Comparison of ENCODE assay signal across 8 cellular contexts in genomic region chr15:51229907-51230328, GRCh38.
DNase-seq lines count a peak whose midpoint lies in the region; ATAC-seq and TF ChIP-seq lines count a peak whose summit lies in the region.

No MANE protein-coding gene starts in this region.

- H3K4me2 ChIP-seq in DOHH2 (ENCODE audit: low read length): no peak overlapping the region

- H3F3A ChIP-seq in DOHH2 (ENCODE audit: control insufficient read depth, insufficient read depth): no peaks in the 10 kb centered on the region

- no peak overlapping the region for H3K27ac Mint-ChIP-seq in activated naive CD8-positive, alpha-beta T cell treated with anti-CD3 and anti-CD28 coated beads, Interleukin-2, amount 50 U/mL, for 24 hours

- H4K20me1 ChIP-seq in DOHH2 (ENCODE audit: control insufficient read depth, insufficient read depth, low read depth, low read length): no peaks in the 10 kb centered on the region

- H3K9me3 ChIP-seq in DOHH2 (ENCODE audit: control insufficient read depth, insufficient read depth, low read length): no peaks in the 10 kb centered on the region

- no peaks in the 10 kb centered on the region for H3K9me3 Mint-ChIP-seq in activated naive CD8-positive, alpha-beta T cell treated with anti-CD3 and anti-CD28 coated beads, Interleukin-2, amount 50 U/mL, for 24 hours

- H3K27me3 Mint-ChIP-seq in activated naive CD8-positive, alpha-beta T cell treated with anti-CD3 and anti-CD28 coated beads, Interleukin-2, amount 50 U/mL, for 24 hours: peaks cover 6% of the 10 kb centered on the region

- H3K4me3 Mint-ChIP-seq in activated naive CD8-positive, alpha-beta T cell treated with anti-CD3 and anti-CD28 coated beads, Interleukin-2, amount 50 U/mL, for 24 hours: no peak overlapping the region

- H3K4me1 ChIP-seq in DOHH2 (ENCODE audit: control insufficient read depth, low read length): no peaks in the 10 kb centered on the region

- no peak overlapping the region for H3K4me3 ChIP-seq in DOHH2 (ENCODE audit: low read length)
- no peak overlapping the region for H3K4me3 ChIP-seq in LNCaP clone FGC (ENCODE audit: low read depth, low read length)

- no peaks in the 10 kb centered on the region for H3K79me2 ChIP-seq in DOHH2 (ENCODE audit: control insufficient read depth, low read length)

- no peak overlapping the region for H3K27ac ChIP-seq in DOHH2 (ENCODE audit: low read depth, low read length)

- TF ChIP-seq CTCF in DOHH2 (IDR thresholded peaks at IDR 0.05; ENCODE audit: low read depth, low read length, poor library complexity, severe bottlenecking): peak; percentile 48
- peak; percentile 41; the same call in 1 of the 2 replicates for TF ChIP-seq CTCF in LNCaP clone FGC (IDR thresholded peaks at IDR 0.05; ENCODE audit: control insufficient read depth, extremely low read depth, insufficient read depth)

- peaks cover 7% of the 10 kb centered on the region for H3K4me1 Mint-ChIP-seq in activated naive CD8-positive, alpha-beta T cell treated with anti-CD3 and anti-CD28 coated beads, Interleukin-2, amount 50 U/mL, for 24 hours

- DNase-seq in LNCaP clone FGC (ENCODE audit: low read depth) (no peak), cerebellum (ENCODE audit: low spot score) (peak; percentile 27), myocyte (ENCODE audit: low read depth) (peak; percentile 57), COLO668 (lab: John Stamatoyannopoulos, UW; ENCODE audit: unreplicated experiment) (no peak)
- no peak for DNase-seq in activated naive CD8-positive, alpha-beta T cell treated with anti-CD3 and anti-CD28 coated beads, Interleukin-2, amount 50 U/mL, for 24 hours

- no peak for ATAC-seq in activated naive CD8-positive, alpha-beta T cell treated with anti-CD3 and anti-CD28 coated beads, Interleukin-2, amount 50 U/mL, for 24 hours
- ATAC-seq in HG02642 (IDR thresholded peaks at IDR 0.05; ENCODE audit: poor library complexity, unreplicated experiment) (no peak), GM21786 (IDR thresholded peaks at IDR 0.05; ENCODE audit: unreplicated experiment) (no peak)

- H3K9me2 ChIP-seq in DOHH2 (replicated peaks; ENCODE audit: control insufficient read depth, low read length): no peaks in the 10 kb centered on the region

- H3K36me3 ChIP-seq in DOHH2 (ENCODE audit: control insufficient read depth, low read length): no peaks in the 10 kb centered on the region

- no peaks in the 10 kb centered on the region for H3K36me3 Mint-ChIP-seq in activated naive CD8-positive, alpha-beta T cell treated with anti-CD3 and anti-CD28 coated beads, Interleukin-2, amount 50 U/mL, for 24 hours (ENCODE audit: low read depth)

- H3K27me3 ChIP-seq in DOHH2 (ENCODE audit: control insufficient read depth, low read length): peaks cover 4% of the 10 kb centered on the region; the same call in 1 of the 2 replicates

Comparison
In these comparisons a context has a peak if more than half of its experiments do, and no peak if none do; other contexts are left out.
1. DNase-seq: peak in cerebellum (single experiment) and myocyte (single experiment); none in LNCaP clone FGC (single experiment), activated naive CD8-positive, alpha-beta T cell treated with anti-CD3 and anti-CD28 coated beads, Interleukin-2, amount 50 U/mL, for 24 hours (single experiment) and COLO668 (single experiment).